Comparison of ENCODE assay signal across 8 cellular contexts in the genomic region with DNA sequence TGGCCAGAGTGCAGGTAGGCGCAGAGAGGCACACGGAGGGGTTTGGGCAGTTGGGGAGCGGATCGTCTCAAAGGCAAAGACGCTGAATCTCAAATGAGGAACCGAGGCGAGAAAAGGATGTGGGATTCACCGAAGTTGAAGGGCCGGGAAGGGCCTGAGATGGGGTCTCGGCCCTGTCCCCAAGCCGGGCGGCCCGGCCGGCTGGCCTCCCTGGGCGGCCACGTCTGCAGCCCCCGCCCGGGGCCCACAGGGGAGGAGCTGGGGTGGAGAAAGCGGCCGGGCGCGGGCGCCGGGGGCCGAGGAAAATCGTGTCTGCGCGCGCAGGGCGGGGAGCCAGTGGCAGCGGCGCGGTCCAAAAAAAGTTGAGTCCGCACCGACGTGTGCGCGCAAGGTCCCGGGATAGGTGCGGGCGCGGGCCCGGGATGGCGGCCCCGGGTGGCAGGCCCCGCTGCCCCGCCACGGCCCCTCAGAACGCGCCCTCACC. TPM values are rescaled to one million over a fixed set of nuclear protein-coding genes. Genes with fewer than 3 reads are reported as not detected.
DNase-seq lines count a peak whose midpoint lies in the region; ATAC-seq, FAIRE-seq and TF ChIP-seq lines count a peak whose summit lies in the region.

No MANE protein-coding gene starts in this region.

- FAIRE-seq in keratinocyte (lab: Jason Lieb, UNC): no peak

- H3K9ac ChIP-seq in keratinocyte (ENCODE audit: control insufficient read depth, extremely low read depth, insufficient read depth, low read length): peak overlapping the region; percentile 94

- dilution Hi-C loops in keratinocyte (cut with MboI; ENCODE audit: extremely low pct_ligation_motif_present, low sequenced_read_pairs): no loop called here

- peaks cover 38% of the 10 kb centered on the region for H3K79me2 ChIP-seq in keratinocyte (ENCODE audit: control insufficient read depth, insufficient read depth, low read length)

- no peaks in the 10 kb centered on the region for H3K36me3 ChIP-seq in breast epithelium
- H3K36me3 ChIP-seq in keratinocyte (ENCODE audit: control insufficient read depth in 2 of 2, extremely low read depth in 1 of 2, insufficient read depth in 2 of 2, low read length in 2 of 2): peaks cover 0 to 20% of the 10 kb centered on the region in 2 experiments

- peak overlapping the region; percentile 92 to 98 for H3K27ac ChIP-seq in breast epithelium
- H3K27ac ChIP-seq in keratinocyte (ENCODE audit: control insufficient read depth, insufficient read depth, low read length): peak overlapping the region; percentile 89

- no peak for TF ChIP-seq CTCF in breast epithelium (IDR thresholded peaks at IDR 0.05)
- no peak for TF ChIP-seq CTCF in keratinocyte (optimal IDR thresholded peaks at IDR 0.05 in 1 of 3, IDR thresholded peaks at IDR 0.05 in 1 of 3, conservative IDR thresholded peaks at IDR 0.05 in 1 of 3; ENCODE audit: extremely low read depth in 1 of 3, insufficient read depth in 2 of 3, low read length in 3 of 3)

- peak; percentile 70 for DNase-seq in activated CD8-positive, alpha-beta memory T cell treated with anti-CD3 and anti-CD28 coated beads for 24 hours
- no peak for DNase-seq in activated CD8-positive, alpha-beta memory T cell treated with anti-CD3 and anti-CD28 coated beads, Interleukin-2, amount 50 U/mL, for 4 hours
- peak; percentile 47 for DNase-seq in RPMI7951 (ENCODE audit: low read depth)
- DNase-seq in breast epithelium (ENCODE audit: low spot score in 2 of 2): no peak
- DNase-seq in keratinocyte (ENCODE audit: low read depth, low spot score): no peak
- peak; percentile 57 for DNase-seq in stimulated activated CD8-positive, alpha-beta memory T cell treated with anti-CD3 and anti-CD28 coated beads, Interleukin-4, amount 100 ng/mL, for 48 hours
- DNase-seq in NCI-H774 (lab: John Stamatoyannopoulos, UW): no peak

- intact Hi-C loops in breast epithelium (cut with DNase I; ENCODE audit: low total_unique reads): no loop called here

- peak; percentile 13 for ATAC-seq in HG02973 (IDR thresholded peaks at IDR 0.05; ENCODE audit: unreplicated experiment)

- no peak for TF ChIP-seq POLR2A in breast epithelium (IDR thresholded peaks at IDR 0.05)

- peak overlapping the region; percentile 83 for H3K4me2 ChIP-seq in keratinocyte (ENCODE audit: control insufficient read depth, extremely low read depth, insufficient read depth, low read depth, low read length)

- H3K27me3 ChIP-seq in breast epithelium (no peaks in the 10 kb centered on the region), keratinocyte (ENCODE audit: control insufficient read depth, extremely low read depth, insufficient read depth, low read length) (no peaks in the 10 kb centered on the region)

- H4K20me1 ChIP-seq in keratinocyte (ENCODE audit: control insufficient read depth, extremely low read depth, insufficient read depth, low read length): no peaks in the 10 kb centered on the region

- H3K9me3 ChIP-seq in breast epithelium (no peaks in the 10 kb centered on the region), keratinocyte (ENCODE audit: control insufficient read depth, low read depth, low read length) (no peaks in the 10 kb centered on the region)

- H3K4me1 ChIP-seq in breast epithelium (peaks cover 3 to 13% of the 10 kb centered on the region in 2 donors), keratinocyte (ENCODE audit: control insufficient read depth, extremely low read depth, insufficient read depth, low read length) (peaks cover 50% of the 10 kb centered on the region)

- no peak overlapping the region for H2AFZ ChIP-seq in keratinocyte (ENCODE audit: control insufficient read depth, low read length)

- H3K4me3 ChIP-seq in breast epithelium (peak overlapping the region; percentile 84 to 96 (median 89)), keratinocyte (ENCODE audit: control insufficient read depth in 2 of 3, extremely low read depth in 1 of 3, insufficient read depth in 2 of 3, low read depth in 1 of 3, low read length in 3 of 3) (peak overlapping the region; percentile 64 to 91 (median 73))

- H3K9me1 ChIP-seq in keratinocyte (ENCODE audit: control insufficient read depth, extremely low read depth, insufficient read depth, low read length): no peaks in the 10 kb centered on the region

RNA-seq across cellular contexts. Expression of gene SLC12A4, which starts 0.4 kb away (rescaled TPM):
- total RNA-seq in RPMI7951 (2014; rRNA removed; shearing (Covaris generic)): 23.6 and 37.0 TPM in 2 replicates
- 10 to 100 TPM; 32.1 to 64.9 (median 53.6) TPM for total RNA-seq in breast epithelium
- polyA plus RNA-seq in keratinocyte: 59.3 to 72.2 TPM (median 65.4 TPM) in 3 replicates
- polyA plus RNA-seq in keratinocyte (2011; ENCODE audit: low read depth): 15.4 TPM
- 26.3 and 51.8 TPM in 2 replicates for polyA plus RNA-seq in keratinocyte (2011; cell fraction: cytosol; rRNA removed)
- polyA plus RNA-seq in keratinocyte (2011; cell fraction: nucleus; rRNA removed): 238 and 249 TPM in 2 replicates
- polyA plus RNA-seq in keratinocyte (2012; ENCODE audit: low replicate concordance): 23.5 and 63.9 TPM in 2 replicates
- polyA minus RNA-seq in keratinocyte: 89.8 to 274 TPM (median 108 TPM) in 3 replicates
- 76.4 TPM for polyA minus RNA-seq in keratinocyte (2011; cell fraction: cytosol; rRNA and poly(A)+ RNA removed)
- 118 and 142 TPM in 2 replicates for polyA minus RNA-seq in keratinocyte (2011; cell fraction: nucleus; rRNA and poly(A)+ RNA removed)

RNA-seq across cellular contexts. Expression of gene DPEP3, which starts 12.3 kb away (rescaled TPM):
- total RNA-seq in RPMI7951 (2014; rRNA removed; shearing (Covaris generic)): not detected in 2 replicates
- under 1 TPM in 1 of 3 donors, not detected in 2; 0.29 TPM for total RNA-seq in breast epithelium
- 0.04 TPM in 1 of 3 replicates, not detected in the others for polyA plus RNA-seq in keratinocyte
- not detected for polyA plus RNA-seq in keratinocyte (2011; ENCODE audit: low read depth)
- polyA plus RNA-seq in keratinocyte (2011; cell fraction: cytosol; rRNA removed): not detected in 2 replicates
- polyA plus RNA-seq in keratinocyte (2011; cell fraction: nucleus; rRNA removed): not detected in 2 replicates
- not detected in 2 replicates for polyA plus RNA-seq in keratinocyte (2012; ENCODE audit: low replicate concordance)
- polyA minus RNA-seq in keratinocyte: not detected in 3 replicates
- not detected for polyA minus RNA-seq in keratinocyte (2011; cell fraction: cytosol; rRNA and poly(A)+ RNA removed)
- not detected in 2 replicates for polyA minus RNA-seq in keratinocyte (2011; cell fraction: nucleus; rRNA and poly(A)+ RNA removed)

RNA-seq across cellular contexts. Expression of gene LCAT, which starts 24.1 kb away (rescaled TPM):
- total RNA-seq in RPMI7951 (2014; rRNA removed; shearing (Covaris generic)): 3.1 and 6.0 TPM in 2 replicates
- total RNA-seq in breast epithelium: 10 to 100 TPM; 11.8 to 18.6 (median 15.4) TPM
- polyA plus RNA-seq in keratinocyte: 6.5 to 11.6 TPM (median 10.5 TPM) in 3 replicates
- 4.2 TPM for polyA plus RNA-seq in keratinocyte (2011; ENCODE audit: low read depth)
- 2.1 and 3.0 TPM in 2 replicates for polyA plus RNA-seq in keratinocyte (2011; cell fraction: cytosol; rRNA removed)
- 35.7 and 48.0 TPM in 2 replicates for polyA plus RNA-seq in keratinocyte (2011; cell fraction: nucleus; rRNA removed)
- polyA plus RNA-seq in keratinocyte (2012; ENCODE audit: low replicate concordance): 10.6 and 14.2 TPM in 2 replicates
- 6.0 to 16.2 TPM (median 9.5 TPM) in 3 replicates for polyA minus RNA-seq in keratinocyte
- polyA minus RNA-seq in keratinocyte (2011; cell fraction: cytosol; rRNA and poly(A)+ RNA removed): 7.1 TPM
- 10.6 and 10.7 TPM in 2 replicates for polyA minus RNA-seq in keratinocyte (2011; cell fraction: nucleus; rRNA and poly(A)+ RNA removed)

RNA-seq across cellular contexts. Expression of gene DPEP2, which starts 31.3 kb away (rescaled TPM):
- not detected in 2 replicates for total RNA-seq in RPMI7951 (2014; rRNA removed; shearing (Covaris generic))
- total RNA-seq in breast epithelium: 1 to 10 TPM; 1.3 to 7.7 (median 2.5) TPM
- polyA plus RNA-seq in keratinocyte: 0.04 to 0.12 TPM in 2 of 3 replicates, not detected in the other
- not detected for polyA plus RNA-seq in keratinocyte (2011; ENCODE audit: low read depth)
- 0.17 TPM in 1 of 2 replicates, not detected in the other for polyA plus RNA-seq in keratinocyte (2011; cell fraction: cytosol; rRNA removed)
- not detected in 2 replicates for polyA plus RNA-seq in keratinocyte (2011; cell fraction: nucleus; rRNA removed)
- 0.09 TPM in 1 of 2 replicates, not detected in the other for polyA plus RNA-seq in keratinocyte (2012; ENCODE audit: low replicate concordance)
- not detected in 3 replicates for polyA minus RNA-seq in keratinocyte
- not detected for polyA minus RNA-seq in keratinocyte (2011; cell fraction: cytosol; rRNA and poly(A)+ RNA removed)
- not detected in 2 replicates for polyA minus RNA-seq in keratinocyte (2011; cell fraction: nucleus; rRNA and poly(A)+ RNA removed)

RNA-seq across cellular contexts. Expression of gene PSMB10, which starts 31.3 kb away (rescaled TPM):
- 75.7 and 107 TPM in 2 replicates for total RNA-seq in RPMI7951 (2014; rRNA removed; shearing (Covaris generic))
- 10 to 100 TPM; 32.1 to 46.2 (median 34.1) TPM for total RNA-seq in breast epithelium
- polyA plus RNA-seq in keratinocyte: 9.3 to 19.7 TPM (median 11.1 TPM) in 3 replicates
- 3.0 TPM for polyA plus RNA-seq in keratinocyte (2011; ENCODE audit: low read depth)
- 5.1 and 17.8 TPM in 2 replicates for polyA plus RNA-seq in keratinocyte (2011; cell fraction: cytosol; rRNA removed)
- 6.2 and 8.4 TPM in 2 replicates for polyA plus RNA-seq in keratinocyte (2011; cell fraction: nucleus; rRNA removed)
- polyA plus RNA-seq in keratinocyte (2012; ENCODE audit: low replicate concordance): 17.5 and 40.2 TPM in 2 replicates
- 6.0 to 8.4 TPM (median 6.8 TPM) in 3 replicates for polyA minus RNA-seq in keratinocyte
- polyA minus RNA-seq in keratinocyte (2011; cell fraction: cytosol; rRNA and poly(A)+ RNA removed): 26.1 TPM
- 5.0 and 6.3 TPM in 2 replicates for polyA minus RNA-seq in keratinocyte (2011; cell fraction: nucleus; rRNA and poly(A)+ RNA removed)

Comparison
In these comparisons a context has a peak if more than half of its experiments do, and no peak if none do; other contexts are left out.
1. DNase-seq: peak in activated CD8-positive, alpha-beta memory T cell treated with anti-CD3 and anti-CD28 coated beads for 24 hours (single experiment), RPMI7951 (single experiment) and stimulated activated CD8-positive, alpha-beta memory T cell treated with anti-CD3 and anti-CD28 coated beads, Interleukin-4, amount 100 ng/mL, for 48 hours (single experiment); none in activated CD8-positive, alpha-beta memory T cell treated with anti-CD3 and anti-CD28 coated beads, Interleukin-2, amount 50 U/mL, for 4 hours (single experiment), breast epithelium (0 of 2), keratinocyte (single experiment) and NCI-H774 (single experiment).